Comparison of ENCODE assay signal across 10 cellular contexts in genomic region chr4:53720776-53721175, GRCh38.
"Had no signal": no experiment of that assay in that cellular context is flagged by ENCODE, and none has a peak within 500 bp of the region (broad histone marks: within the 10 kb centered on the region; RNA-seq: fewer than 3 reads in every experiment).

No MANE protein-coding gene starts in this region.

- H3K4me1 ChIP-seq: HAP-1 had no signal

- H3K4me3 Mint-ChIP-seq: GM23338, H9, HFFc6 had no signal

- H3K27ac ChIP-seq: GM23248 had no signal

- H3K36me3 ChIP-seq: HAP-1 had no signal

- H2AFZ ChIP-seq: GM23248, GM23338 had no signal

- H3K27ac Mint-ChIP-seq: GM23338, H9, HFFc6 had no signal

- H3K9me3 ChIP-seq: HAP-1 had no signal

- H3K9ac ChIP-seq: GM23248 had no signal

- FAIRE-seq: H1, H54 had no signal

- H3K4me1 Mint-ChIP-seq: H9 had no signal

- DNase-seq: GM23248, GOT3, H7, H9 had no signal

- H3K9me3 Mint-ChIP-seq: GM23338, H9, HFFc6 had no signal

- ATAC-seq: GM23338, HCT116 had no signal

- H3K4me2 ChIP-seq: GM23338 had no signal

- H3K4me3 ChIP-seq: GM23248, GM23338, HAP-1 had no signal
